ENCODE assay signal across 8 cellular contexts in the genomic region with DNA sequence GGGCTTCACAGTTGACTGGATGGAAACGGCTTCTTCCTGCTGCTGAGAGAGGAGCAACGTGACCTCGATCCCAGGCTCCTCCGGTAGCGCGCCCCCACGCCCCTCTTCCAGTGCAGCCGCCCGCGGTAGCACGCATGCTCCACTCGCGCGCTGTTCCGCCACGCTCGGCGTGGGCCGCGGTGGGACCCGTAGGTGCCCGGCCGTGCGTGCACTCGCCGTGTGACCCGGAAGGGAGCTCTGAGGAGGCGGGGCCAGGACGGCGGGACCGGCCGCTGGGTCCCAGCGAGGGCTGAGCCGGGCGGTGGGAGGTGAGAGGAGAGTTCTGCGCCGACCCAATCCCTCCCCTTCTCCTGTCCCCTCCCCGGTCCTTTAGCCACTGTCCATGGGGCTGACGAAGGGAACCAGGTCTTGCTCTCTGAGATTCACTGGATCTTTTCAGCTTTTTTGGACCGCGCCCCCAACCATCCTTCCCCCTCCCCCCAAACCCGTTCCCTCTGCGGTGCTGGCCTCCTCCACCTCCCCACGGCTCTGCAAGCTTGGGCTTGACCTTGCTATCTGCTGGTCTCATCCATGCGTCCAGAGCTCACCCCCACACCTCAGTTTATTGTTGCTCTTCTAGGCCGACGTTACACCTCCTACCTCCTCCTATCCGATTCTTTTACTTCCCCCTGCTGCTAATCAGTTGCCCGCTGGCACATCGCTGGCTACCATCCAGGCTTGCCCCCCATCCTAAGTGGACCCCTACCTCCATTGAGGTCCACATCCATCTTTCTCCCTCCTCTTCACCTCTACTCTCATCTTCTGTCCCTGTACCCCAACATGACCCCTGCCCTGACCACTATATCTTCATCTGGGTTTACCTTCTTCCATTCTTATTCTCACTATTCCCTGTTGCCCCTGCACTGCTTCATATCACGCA. TPM values are rescaled to one million over a fixed set of nuclear protein-coding genes. Genes with fewer than 3 reads are reported as not detected.
DNase-seq lines count a peak whose midpoint lies in the region; ATAC-seq, FAIRE-seq and TF ChIP-seq lines count a peak whose summit lies in the region.

Gene CUL9 (plus strand): TSS at position 255 of the 919 bp plus-strand sequence. CDS start 2,115 bp downstream, outside the sequence.

- H3K9ac ChIP-seq in SU-DHL-6 (ENCODE audit: low read length), result peak within 1 kb of the TSS; percentile 68

- no peak for FAIRE-seq in pancreas (lab: Jason Lieb, UNC)

- TF ChIP-seq CTCF in LNCaP clone FGC (IDR thresholded peaks at IDR 0.05; ENCODE audit: control insufficient read depth, extremely low read depth, insufficient read depth), result no peak
- TF ChIP-seq CTCF in SU-DHL-6 (IDR thresholded peaks at IDR 0.05; ENCODE audit: insufficient read depth, low read length, poor library complexity, severe bottlenecking), result no peak
- no peak for TF ChIP-seq CTCF in pancreas (IDR thresholded peaks at IDR 0.05)
- TF ChIP-seq CTCF in thoracic aorta (IDR thresholded peaks at IDR 0.05), result no peak

- H3K4me3 ChIP-seq in LNCaP clone FGC (ENCODE audit: low read depth, low read length) (peak within 1 kb of the TSS; percentile 90), SU-DHL-6 (ENCODE audit: insufficient read depth, low read length, poor library complexity, severe bottlenecking) (peak within 1 kb of the TSS; percentile 68), pancreas (peak within 1 kb of the TSS; percentile 50 to 80 (median 60)), thoracic aorta (peak within 1 kb of the TSS; percentile 80)

- no peaks in the 10 kb centered on the region for H3K9me3 ChIP-seq in SU-DHL-6 (ENCODE audit: insufficient read depth, low read length)
- H3K9me3 ChIP-seq in pancreas, result no peaks in the 10 kb centered on the region
- H3K9me3 ChIP-seq in thoracic aorta, result no peaks in the 10 kb centered on the region

- intact Hi-C loops in Right ventricle myocardium inferior (cut with DNase I), result no loop called here
- intact Hi-C loops in pancreas (cut with DNase I), result no loop called here

- no peaks in the 10 kb centered on the region for H3K9me2 ChIP-seq in SU-DHL-6 (replicated peaks; ENCODE audit: insufficient read depth, low read length)

- H3K27ac ChIP-seq in SU-DHL-6 (ENCODE audit: low read depth, low read length), result peak within 1 kb of the TSS; percentile 63
- H3K27ac ChIP-seq in pancreas, result peak within 1 kb of the TSS in 2 of 4 donors; percentile 59 to 61
- H3K27ac ChIP-seq in thoracic aorta, result peak within 1 kb of the TSS; percentile 52 to 66

- H3K4me2 ChIP-seq in SU-DHL-6 (ENCODE audit: low read depth, low read length, poor library complexity, severe bottlenecking), result peak within 1 kb of the TSS; percentile 69

- peak; percentile 74 for DNase-seq in ELF-1 (ENCODE audit: low read depth, low spot score)
- peak; percentile 36 for DNase-seq in LNCaP clone FGC (ENCODE audit: low read depth)
- peak; percentile 32 for DNase-seq in activated naive CD8-positive, alpha-beta T cell treated with anti-CD3 and anti-CD28 coated beads, Interleukin-2, amount 50 U/mL, for 16 hours (ENCODE audit: low read depth, low spot score)
- DNase-seq in Right ventricle myocardium inferior (ENCODE audit: missing footprints), result peak; percentile 95
- peak; percentile 82 to 95 (median 88) for DNase-seq in pancreas
- DNase-seq in thoracic aorta (ENCODE audit: low spot score), result peak; percentile 36

- ATAC-seq in GM21737 (IDR thresholded peaks at IDR 0.05; ENCODE audit: unreplicated experiment) (peak; percentile 80), Right ventricle myocardium inferior (peak; percentile 97), pancreas (peak; percentile 98 to 99 (median 98)), thoracic aorta (ENCODE audit: insufficient number of reproducible peaks, low FRiP score, low read depth) (peak; percentile 74)

- H3F3A ChIP-seq in SU-DHL-6 (ENCODE audit: insufficient read depth), result peaks cover 16% of the 10 kb centered on the region

- no peaks in the 10 kb centered on the region for H4K20me1 ChIP-seq in SU-DHL-6 (ENCODE audit: low read depth, low read length)

- H3K36me3 ChIP-seq in SU-DHL-6 (ENCODE audit: low read length), result 0 out of 2 replicates have a peak, but pooled peaks cover 6% of the 10 kb centered on the region
- peaks cover 5 to 19% (median 15%) of the 10 kb centered on the region in 3 donors for H3K36me3 ChIP-seq in pancreas
- H3K36me3 ChIP-seq in thoracic aorta, result peaks cover 51% of the 10 kb centered on the region

- WGBS in pancreas, 2 donors, result 0 to 1% methylated on average over 48 to 51 of the region's 51 CpGs

- H3K4me1 ChIP-seq in pancreas (peaks cover 0 to 6% (median 0%) of the 10 kb centered on the region in 3 donors), thoracic aorta (ENCODE audit: control insufficient read depth in 1 of 2, low read depth in 2 of 2) (peaks cover 3 to 30% of the 10 kb centered on the region in 2 donors)

- H3K27me3 ChIP-seq in SU-DHL-6 (ENCODE audit: low read length) (no peaks in the 10 kb centered on the region), pancreas (no peaks in the 10 kb centered on the region), thoracic aorta (replicated peaks; ENCODE audit: insufficient read depth) (no peaks in the 10 kb centered on the region)

- peak within 1 kb of the TSS; percentile 62 for H2AFZ ChIP-seq in SU-DHL-6 (ENCODE audit: low read depth, low read length, severe bottlenecking)

- peaks cover 12% of the 10 kb centered on the region for H3K79me2 ChIP-seq in SU-DHL-6 (ENCODE audit: insufficient read depth, low read length)

RNA-seq across cellular contexts. Expression of gene CUL9, which starts in this region (rescaled TPM):
- total RNA-seq in Right ventricle myocardium inferior (14.0 TPM), pancreas (10 to 100 TPM; 11.3 to 26.7 (median 13.8) TPM), thoracic aorta (10 to 100 TPM; 30.3 to 41.2 TPM)
- 10 to 100 TPM; 86.6 to 99.3 TPM for polyA plus RNA-seq in pancreas

Comparison
In these comparisons a context has a peak if more than half of its experiments do, and no peak if none do; other contexts are left out.
1. DNase-seq: peak in every context shown above with its lines; median percentile 95 in Right ventricle myocardium inferior; 88 in pancreas; 74 in ELF-1; 36 in LNCaP clone FGC; 36 in thoracic aorta; 32 in activated naive CD8-positive, alpha-beta T cell treated with anti-CD3 and anti-CD28 coated beads, Interleukin-2, amount 50 U/mL, for 16 hours.